Comparison of ENCODE assay signal across 31 cellular contexts in genomic region chr5:170310187-170310586, GRCh38. TPM values are rescaled to one million over a fixed set of nuclear protein-coding genes. Genes with fewer than 3 reads are reported as not detected.
DNase-seq lines count a peak whose midpoint lies in the region; ATAC-seq and TF ChIP-seq lines count a peak whose summit lies in the region.
"Had no signal": no experiment of that assay in that cellular context is flagged by ENCODE, and none has a peak within 500 bp of the region (broad histone marks: within the 10 kb centered on the region; RNA-seq: fewer than 3 reads in every experiment).

No MANE protein-coding gene starts in this region.

- H3K27me3 Mint-ChIP-seq in activated T-cell treated with anti-CD3 and anti-CD28 coated beads, Interleukin-2, amount 50 U/mL, for 72 hours (ENCODE audit: low read depth), result no peaks in the 10 kb centered on the region
- H3K27me3 Mint-ChIP-seq in CD4-positive, alpha-beta memory T cell, result no peaks in the 10 kb centered on the region
- no peaks in the 10 kb centered on the region for H3K27me3 Mint-ChIP-seq in activated CD8-positive, alpha-beta T cell treated with anti-CD3 and anti-CD28 coated beads, Interleukin-2, amount 10 ng/mL, durations not matched to agents 7 days and 5 days (ENCODE audit: low read depth)

- no peak for ATAC-seq in activated T-cell treated with anti-CD3 and anti-CD28 coated beads, Interleukin-2, amount 50 U/mL, for 72 hours (replicated peaks in 1 of 2)
- ATAC-seq in activated CD8-positive, alpha-beta T cell treated with anti-CD3 and anti-CD28 coated beads, Interleukin-2, amount 10 ng/mL, durations not matched to agents 7 days and 5 days, result no peak
- ATAC-seq in HG03039 (IDR thresholded peaks at IDR 0.05; ENCODE audit: unreplicated experiment), result no peak
- ATAC-seq: activated naive CD4-positive, alpha-beta T cell treated with anti-CD3 and anti-CD28 coated beads, Interleukin-2, amount 50 U/mL, for 72 hours; esophagus mucosa; right lobe of liver; SK-N-SH treated with all-trans-retinoic acid at 6 μM for 48 hours had no signal

- no peak overlapping the region for H3K4me3 Mint-ChIP-seq in activated T-cell treated with anti-CD3 and anti-CD28 coated beads, Interleukin-2, amount 50 U/mL, for 72 hours
- H3K4me3 Mint-ChIP-seq in CD4-positive, alpha-beta memory T cell, result peak overlapping the region in 1 of 8 donors; percentile 27
- H3K4me3 Mint-ChIP-seq in activated CD8-positive, alpha-beta T cell treated with anti-CD3 and anti-CD28 coated beads, Interleukin-2, amount 10 ng/mL, durations not matched to agents 7 days and 5 days, result no peak overlapping the region
- H3K4me3 Mint-ChIP-seq: activated T-helper 1 cell treated with anti-CD3 and anti-CD28 coated beads, Interleukin-12 subunit alpha, Interleukin-12 subunit beta, Interleukin-2, Interleukin-4 antibody, amounts not matched to agents 30 ng/mL and 10 ng/mL and 1 ng/mL, durations not matched to agents 14 hours and 24 hours and 36 hours; B cell; endodermal cell had no signal

- CTCF ChIA-PET in CD4-positive, alpha-beta memory T cell (lab: Charles Lee; ENCODE audit: partially characterized antibody), result interaction anchor here (1.0 kb wide), 2 partner anchors 36 to 84 kb away, joined by 3 to 4 read pairs; no protein-coding TSS in a partner anchor
- CTCF ChIA-PET in activated CD8-positive, alpha-beta T cell treated with anti-CD3 and anti-CD28 coated beads, Interleukin-2, amount 10 ng/mL, durations not matched to agents 7 days and 5 days (lab: Charles Lee), result interaction anchor here (1.1 to 1.9 kb wide), 3 partner anchors 14 to 29 kb away, joined by 3 to 6 read pairs (median 6); no protein-coding TSS in a partner anchor

- no peak for DNase-seq in activated T-cell treated with anti-CD3 and anti-CD28 coated beads, Interleukin-2, amount 50 U/mL, for 72 hours
- DNase-seq in activated T-cell treated with anti-CD3 and anti-CD28 coated beads for 4 hours, result no peak
- no peak for DNase-seq in CD4-positive, alpha-beta memory T cell
- no peak for DNase-seq in activated CD8-positive, alpha-beta T cell treated with anti-CD3 and anti-CD28 coated beads, Interleukin-2, amount 10 ng/mL, durations not matched to agents 7 days and 5 days
- no peak for DNase-seq in kidney glomerular epithelial cell (lab: John Stamatoyannopoulos, UW)
- no peak for DNase-seq in HPDE6-E6E7 (ENCODE audit: extremely low spot score)
- DNase-seq: COR-L47; cortex of kidney; endodermal cell; foreskin fibroblast; head of caudate nucleus; islet precursor cell; NCI-H1436; NCI-H2081; NCI-H524 treated with DMSO at 0.1 percent for 48 hours; PC-9; right lobe of liver; spleen; stimulated activated CD4-positive, alpha-beta T cell treated with anti-CD3 and anti-CD28 coated beads, Interleukin-2, amount 100 ng/mL, for 24 hours; trophoblast cell had no signal

- H3K4me1 ChIP-seq in CD4-positive, alpha-beta memory T cell (ENCODE audit: insufficient read depth, low read length), result peaks cover 48% of the 10 kb centered on the region
- peaks cover 96 to 97% of the 10 kb centered on the region in 2 experiments for H3K4me1 ChIP-seq in neutrophil (ENCODE audit: control insufficient read depth in 1 of 2, insufficient read depth in 1 of 2, low read depth in 1 of 2, low read length in 1 of 2)
- H3K4me1 ChIP-seq: right lobe of liver had no signal

- no peaks in the 10 kb centered on the region for H3K9me3 ChIP-seq in CD4-positive, alpha-beta memory T cell (ENCODE audit: control insufficient read depth in 1 of 2, low read length in 2 of 2)
- no peaks in the 10 kb centered on the region for H3K9me3 ChIP-seq in neutrophil
- H3K9me3 ChIP-seq: ascending aorta, HAP-1, right lobe of liver, spleen had no signal

- POLR2A ChIA-PET in CD4-positive, alpha-beta memory T cell (lab: Charles Lee; ENCODE audit: partially characterized antibody), result interaction anchor here (0.7 to 6.1 kb wide), 6 partner anchors 9 to 22 kb away, joined by 3 to 73 read pairs (median 4); partner anchors contain the start of gene LCP2
- POLR2A ChIA-PET in activated CD8-positive, alpha-beta T cell treated with anti-CD3 and anti-CD28 coated beads, Interleukin-2, amount 10 ng/mL, durations not matched to agents 7 days and 5 days (lab: Charles Lee), result interaction anchor here (4.9 to 5.9 kb wide), 2 partner anchors 14 to 21 kb away, joined by 31 to 58 read pairs; partner anchors contain the start of gene LCP2

- intact Hi-C loops in CD4-positive, alpha-beta memory T cell (cut with micrococcal nuclease), result no loop called here

- no peaks in the 10 kb centered on the region for H3K27me3 ChIP-seq in CD4-positive, alpha-beta memory T cell (ENCODE audit: insufficient read depth, low read length)
- H3K27me3 ChIP-seq in neutrophil, result no peaks in the 10 kb centered on the region
- H3K27me3 ChIP-seq: ascending aorta, right lobe of liver, spleen had no signal

- H3K4me1 Mint-ChIP-seq in activated T-cell treated with anti-CD3 and anti-CD28 coated beads, Interleukin-2, amount 50 U/mL, for 72 hours (ENCODE audit: low read depth), result peaks cover 68% of the 10 kb centered on the region
- peaks cover 46 to 84% (median 61%) of the 10 kb centered on the region in 4 donors for H3K4me1 Mint-ChIP-seq in CD4-positive, alpha-beta memory T cell
- peaks cover 51% of the 10 kb centered on the region for H3K4me1 Mint-ChIP-seq in activated CD8-positive, alpha-beta T cell treated with anti-CD3 and anti-CD28 coated beads, Interleukin-2, amount 10 ng/mL, durations not matched to agents 7 days and 5 days (ENCODE audit: low read depth)

- no peak for TF ChIP-seq CTCF in neutrophil (IDR thresholded peaks at IDR 0.05)

- H3K27ac ChIP-seq in CD4-positive, alpha-beta memory T cell (ENCODE audit: low read depth, low read length), result no peak overlapping the region
- peak overlapping the region; percentile 97 for H3K27ac ChIP-seq in neutrophil
- H3K27ac ChIP-seq: ascending aorta, PC-9, right lobe of liver had no signal

- H3K36me3 ChIP-seq in CD4-positive, alpha-beta memory T cell (ENCODE audit: insufficient read depth, low read length), result no peaks in the 10 kb centered on the region
- no peaks in the 10 kb centered on the region for H3K36me3 ChIP-seq in neutrophil
- H3K36me3 ChIP-seq: ascending aorta, HAP-1, right lobe of liver, spleen had no signal

- H3K27ac Mint-ChIP-seq in activated T-cell treated with anti-CD3 and anti-CD28 coated beads, Interleukin-2, amount 50 U/mL, for 72 hours, result peak overlapping the region; percentile 23
- peak overlapping the region in 6 of 7 donors; percentile 35 to 70 (median 58) for H3K27ac Mint-ChIP-seq in CD4-positive, alpha-beta memory T cell
- peak overlapping the region; percentile 1 for H3K27ac Mint-ChIP-seq in activated CD8-positive, alpha-beta T cell treated with anti-CD3 and anti-CD28 coated beads, Interleukin-2, amount 10 ng/mL, durations not matched to agents 7 days and 5 days
- H3K27ac Mint-ChIP-seq: activated naive CD4-positive, alpha-beta T cell treated with anti-CD3 and anti-CD28 coated beads, Interleukin-2, amount 50 U/mL, for 72 hours; activated T-helper 1 cell treated with anti-CD3 and anti-CD28 coated beads, Interleukin-12 subunit alpha, Interleukin-12 subunit beta, Interleukin-2, Interleukin-4 antibody, amounts not matched to agents 30 ng/mL and 10 ng/mL and 1 ng/mL, durations not matched to agents 14 hours and 24 hours and 36 hours; endodermal cell; progenitor cell of endocrine pancreas had no signal

- H3K4me3 ChIP-seq in CD4-positive, alpha-beta memory T cell (ENCODE audit: low read length in 2 of 2), result no peak overlapping the region
- H3K4me3 ChIP-seq in neutrophil (ENCODE audit: low read depth in 1 of 2, low read length in 1 of 2), result no peak overlapping the region
- H3K4me3 ChIP-seq: ascending aorta, HAP-1, PC-9, right lobe of liver, spleen had no signal

- H3K36me3 Mint-ChIP-seq in activated T-cell treated with anti-CD3 and anti-CD28 coated beads, Interleukin-2, amount 50 U/mL, for 72 hours (ENCODE audit: insufficient read depth in 2 of 2), result no peaks in the 10 kb centered on the region
- H3K36me3 Mint-ChIP-seq in CD4-positive, alpha-beta memory T cell, result no peaks in the 10 kb centered on the region
- H3K36me3 Mint-ChIP-seq in activated CD8-positive, alpha-beta T cell treated with anti-CD3 and anti-CD28 coated beads, Interleukin-2, amount 10 ng/mL, durations not matched to agents 7 days and 5 days (ENCODE audit: low read depth), result no peaks in the 10 kb centered on the region

- no peaks in the 10 kb centered on the region for H3K9me3 Mint-ChIP-seq in activated T-cell treated with anti-CD3 and anti-CD28 coated beads, Interleukin-2, amount 50 U/mL, for 72 hours
- H3K9me3 Mint-ChIP-seq in CD4-positive, alpha-beta memory T cell, result no peaks in the 10 kb centered on the region
- no peaks in the 10 kb centered on the region for H3K9me3 Mint-ChIP-seq in activated CD8-positive, alpha-beta T cell treated with anti-CD3 and anti-CD28 coated beads, Interleukin-2, amount 10 ng/mL, durations not matched to agents 7 days and 5 days (ENCODE audit: insufficient read depth)
- H3K9me3 Mint-ChIP-seq: activated naive CD4-positive, alpha-beta T cell treated with anti-CD3 and anti-CD28 coated beads, Interleukin-2, amount 50 U/mL, for 72 hours; activated T-helper 1 cell treated with anti-CD3 and anti-CD28 coated beads, Interleukin-12 subunit alpha, Interleukin-12 subunit beta, Interleukin-2, Interleukin-4 antibody, amounts not matched to agents 30 ng/mL and 10 ng/mL and 1 ng/mL, durations not matched to agents 14 hours and 24 hours and 36 hours; endodermal cell had no signal

RNA-seq across cellular contexts. Expression of gene LCP2, which starts 12.6 kb away (rescaled TPM):
- total RNA-seq in activated T-cell treated with anti-CD3 and anti-CD28 coated beads, Interleukin-2, amount 50 U/mL, for 72 hours, result 100 to 1,000 TPM; 162 to 190 TPM
- 100 to 1,000 TPM; 291 to 318 TPM for total RNA-seq in CD4-positive, alpha-beta memory T cell
- polyA plus RNA-seq in CD4-positive, alpha-beta memory T cell, result 100 to 1,000 TPM; 117 to 259 TPM
- total RNA-seq in activated CD8-positive, alpha-beta T cell treated with anti-CD3 and anti-CD28 coated beads, Interleukin-2, amount 10 ng/mL, durations not matched to agents 7 days and 5 days, result 100 to 1,000 TPM; 386 TPM
- total RNA-seq: G401, PC-9, progenitor cell of endocrine pancreas had no signal

Comparison
In these comparisons a context has a peak if more than half of its experiments do, and no peak if none do; other contexts are left out.
1. H3K27ac Mint-ChIP-seq: peak in every context shown above with its lines; median percentile 58 in CD4-positive, alpha-beta memory T cell; 23 in activated T-cell treated with anti-CD3 and anti-CD28 coated beads, Interleukin-2, amount 50 U/mL, for 72 hours; 1 in activated CD8-positive, alpha-beta T cell treated with anti-CD3 and anti-CD28 coated beads, Interleukin-2, amount 10 ng/mL, durations not matched to agents 7 days and 5 days.